20 cellular contexts compared by ENCODE assay signal in genomic region chr19:50420127-50420526, GRCh38. TPM values are rescaled to one million over a fixed set of nuclear protein-coding genes. Genes with fewer than 3 reads are reported as not detected.
DNase-seq lines count a peak whose midpoint lies in the region; ATAC-seq and TF ChIP-seq lines count a peak whose summit lies in the region.
"Had no signal": no experiment of that assay in that cellular context is flagged by ENCODE, and none has a peak within 500 bp of the region (broad histone marks: within the 10 kb centered on the region; RNA-seq: fewer than 3 reads in every experiment).

No MANE protein-coding gene starts in this region.

- H3K9me3 ChIP-seq in NT2/D1 (ENCODE audit: insufficient read depth, low read length), result no peaks in the 10 kb centered on the region
- H3K9me3 ChIP-seq: gastroesophageal sphincter, suprapubic skin had no signal

- peaks cover 5% of the 10 kb centered on the region for H3K4me1 ChIP-seq in NT2/D1 (ENCODE audit: insufficient read depth, insufficient read length)

- peak overlapping the region; percentile 56 for H3K4me3 Mint-ChIP-seq in activated T-cell treated with anti-CD3 and anti-CD28 coated beads, Interleukin-2, amount 50 U/mL, for 4 hours
- peak overlapping the region; percentile 2 for H3K4me3 Mint-ChIP-seq in glutamatergic neuron (ENCODE audit: unreplicated experiment)
- H3K4me3 Mint-ChIP-seq in stimulated activated naive B cell treated with anti-CD40 and anti-IgM and Interleukin-4, amounts not matched to agents 10 μg/mL and 1 μg/mL and 100 μg/mL, for 72 hours, result peak overlapping the region; percentile 87 to 97

- H3K27ac Mint-ChIP-seq in glutamatergic neuron (ENCODE audit: unreplicated experiment), result no peak overlapping the region
- peak overlapping the region; percentile 97 for H3K27ac Mint-ChIP-seq in stimulated activated naive B cell treated with anti-CD40 and anti-IgM and Interleukin-4, amounts not matched to agents 10 μg/mL and 1 μg/mL and 100 μg/mL, for 72 hours

- no peak for ATAC-seq in activated T-cell treated with anti-CD3 and anti-CD28 coated beads, Interleukin-2, amount 50 U/mL, for 4 hours
- ATAC-seq in stimulated activated naive B cell treated with anti-CD40 and anti-IgM and Interleukin-4, amounts not matched to agents 10 μg/mL and 1 μg/mL and 100 μg/mL, for 72 hours (replicated peaks), result no peak
- ATAC-seq in GM19455 (IDR thresholded peaks at IDR 0.05; ENCODE audit: unreplicated experiment) (no peak), GM21717 (IDR thresholded peaks at IDR 0.05; ENCODE audit: unreplicated experiment) (no peak)
- ATAC-seq: gastroesophageal sphincter, Right ventricle myocardium inferior had no signal

- peak overlapping the region; percentile 50 for H3K9ac ChIP-seq in NT2/D1 (ENCODE audit: insufficient read length, low read depth)
- H3K9ac ChIP-seq: GM23248 had no signal

- H3K9me3 Mint-ChIP-seq in activated T-cell treated with anti-CD3 and anti-CD28 coated beads, Interleukin-2, amount 50 U/mL, for 4 hours, result no peaks in the 10 kb centered on the region
- H3K9me3 Mint-ChIP-seq in glutamatergic neuron (ENCODE audit: unreplicated experiment), result peaks cover 7% of the 10 kb centered on the region
- H3K9me3 Mint-ChIP-seq in stimulated activated naive B cell treated with anti-CD40 and anti-IgM and Interleukin-4, amounts not matched to agents 10 μg/mL and 1 μg/mL and 100 μg/mL, for 72 hours, result peaks cover 0 to 1% of the 10 kb centered on the region in 2 donors

- peaks cover 16% of the 10 kb centered on the region for H3K36me3 ChIP-seq in NT2/D1 (ENCODE audit: insufficient read depth, insufficient read length, low read length)
- H3K36me3 ChIP-seq: cardiac muscle cell, gastroesophageal sphincter, suprapubic skin had no signal

- no peaks in the 10 kb centered on the region for H3K27me3 ChIP-seq in NT2/D1 (ENCODE audit: insufficient read depth, insufficient read length)

- DNase-seq in activated T-cell treated with anti-CD3 and anti-CD28 coated beads, Interleukin-2, amount 50 U/mL, for 4 hours, result no peak
- no peak for DNase-seq in activated T-cell treated with anti-CD3 and anti-CD28 coated beads, Interleukin-2, amount 50 U/mL, for 48 hours
- DNase-seq in NT2/D1 (ENCODE audit: low read depth, low spot score) (no peak), glutamatergic neuron (no peak), amniotic stem cell (lab: John Stamatoyannopoulos, UW) (no peak)
- DNase-seq in stimulated activated naive B cell treated with anti-CD40 and anti-IgM and Interleukin-4, amounts not matched to agents 10 μg/mL and 1 μg/mL and 100 μg/mL, for 72 hours, result no peak
- DNase-seq: 8988T; activated CD4-positive, alpha-beta T cell treated with anti-CD3 and anti-CD28 coated beads, Interleukin-2, amount 50 U/mL, for 4 hours; GM23248; MM.1S; NCI-H2029; NCI-H446; posterior cingulate gyrus; stimulated activated CD4-positive, alpha-beta T cell treated with anti-CD3 and anti-CD28 coated beads, Interleukin-2, amount 100 ng/mL, for 24 hours had no signal

- H3K4me3 ChIP-seq in NT2/D1 (ENCODE audit: insufficient read length, low read depth), result no peak overlapping the region
- H3K4me3 ChIP-seq: cardiac muscle cell, gastroesophageal sphincter, GM23248, suprapubic skin had no signal

- peaks cover 38% of the 10 kb centered on the region for H3K27me3 Mint-ChIP-seq in activated T-cell treated with anti-CD3 and anti-CD28 coated beads, Interleukin-2, amount 50 U/mL, for 4 hours (ENCODE audit: low read depth)
- H3K27me3 Mint-ChIP-seq in glutamatergic neuron (ENCODE audit: unreplicated experiment), result peaks cover 5% of the 10 kb centered on the region
- H3K27me3 Mint-ChIP-seq in stimulated activated naive B cell treated with anti-CD40 and anti-IgM and Interleukin-4, amounts not matched to agents 10 μg/mL and 1 μg/mL and 100 μg/mL, for 72 hours, result no peaks in the 10 kb centered on the region

- peaks cover 7% of the 10 kb centered on the region for H3K4me1 Mint-ChIP-seq in activated T-cell treated with anti-CD3 and anti-CD28 coated beads, Interleukin-2, amount 50 U/mL, for 4 hours (ENCODE audit: low read depth)
- peaks cover 6% of the 10 kb centered on the region for H3K4me1 Mint-ChIP-seq in glutamatergic neuron (ENCODE audit: low read depth, unreplicated experiment)
- peaks cover 48 to 79% of the 10 kb centered on the region in 2 donors for H3K4me1 Mint-ChIP-seq in stimulated activated naive B cell treated with anti-CD40 and anti-IgM and Interleukin-4, amounts not matched to agents 10 μg/mL and 1 μg/mL and 100 μg/mL, for 72 hours

- no peaks in the 10 kb centered on the region for H3K36me3 Mint-ChIP-seq in activated T-cell treated with anti-CD3 and anti-CD28 coated beads, Interleukin-2, amount 50 U/mL, for 4 hours (ENCODE audit: insufficient read depth)
- H3K36me3 Mint-ChIP-seq in glutamatergic neuron (ENCODE audit: unreplicated experiment), result no peaks in the 10 kb centered on the region
- peaks cover 49 to 58% of the 10 kb centered on the region in 2 donors for H3K36me3 Mint-ChIP-seq in stimulated activated naive B cell treated with anti-CD40 and anti-IgM and Interleukin-4, amounts not matched to agents 10 μg/mL and 1 μg/mL and 100 μg/mL, for 72 hours

- no peak for TF ChIP-seq CTCF in glutamatergic neuron (IDR thresholded peaks at IDR 0.05; ENCODE audit: partially characterized antibody, unreplicated experiment)

RNA-seq across cellular contexts. Expression of gene SPIB, which starts 1.4 kb away (rescaled TPM):
- 1 to 10 TPM; 1.9 to 6.7 (median 2.1) TPM for total RNA-seq in activated T-cell treated with anti-CD3 and anti-CD28 coated beads, Interleukin-2, amount 50 U/mL, for 4 hours
- 2.7 TPM for total RNA-seq in glutamatergic neuron (ENCODE audit: unreplicated experiment)
- total RNA-seq: gastroesophageal sphincter, GM23248, Right ventricle myocardium inferior, suprapubic skin had no signal

RNA-seq across cellular contexts. Expression of gene MYBPC2, which starts 12.6 kb away (rescaled TPM):
- under 1 TPM in 2 of 3 donors, not detected in 1; 0.08 to 0.60 TPM for total RNA-seq in activated T-cell treated with anti-CD3 and anti-CD28 coated beads, Interleukin-2, amount 50 U/mL, for 4 hours
- total RNA-seq in glutamatergic neuron (ENCODE audit: unreplicated experiment), result 0.61 TPM
- total RNA-seq: gastroesophageal sphincter, GM23248 had no signal

RNA-seq across cellular contexts. Expression of gene POLD1, which starts 36.0 kb away (rescaled TPM):
- 100 to 1,000 TPM; 182 to 246 (median 214) TPM for total RNA-seq in activated T-cell treated with anti-CD3 and anti-CD28 coated beads, Interleukin-2, amount 50 U/mL, for 4 hours
- 38.9 TPM for total RNA-seq in glutamatergic neuron (ENCODE audit: unreplicated experiment)

RNA-seq across cellular contexts. Expression of gene NR1H2, which starts 43.9 kb away (rescaled TPM):
- 100 to 1,000 TPM; 106 to 107 (median 106) TPM for total RNA-seq in activated T-cell treated with anti-CD3 and anti-CD28 coated beads, Interleukin-2, amount 50 U/mL, for 4 hours
- 28.3 TPM for total RNA-seq in glutamatergic neuron (ENCODE audit: unreplicated experiment)

RNA-seq across cellular contexts. Expression of gene NAPSA, which starts 54.7 kb away (rescaled TPM):
- 10 to 100 TPM in 2 of 3 donors, 1 to 10 TPM in 1; 9.1 to 21.1 (median 10.4) TPM for total RNA-seq in activated T-cell treated with anti-CD3 and anti-CD28 coated beads, Interleukin-2, amount 50 U/mL, for 4 hours
- 0.88 TPM for total RNA-seq in glutamatergic neuron (ENCODE audit: unreplicated experiment)

Comparison
In these comparisons a context has a peak if more than half of its experiments do, and no peak if none do; other contexts are left out.
1. H3K4me3 Mint-ChIP-seq: peak in every context shown above with its lines; median percentile 92 in stimulated activated naive B cell treated with anti-CD40 and anti-IgM and Interleukin-4, amounts not matched to agents 10 μg/mL and 1 μg/mL and 100 μg/mL, for 72 hours; 56 in activated T-cell treated with anti-CD3 and anti-CD28 coated beads, Interleukin-2, amount 50 U/mL, for 4 hours; 2 in glutamatergic neuron.